1 cellular context compared by ENCODE assay signal in the genomic region with DNA sequence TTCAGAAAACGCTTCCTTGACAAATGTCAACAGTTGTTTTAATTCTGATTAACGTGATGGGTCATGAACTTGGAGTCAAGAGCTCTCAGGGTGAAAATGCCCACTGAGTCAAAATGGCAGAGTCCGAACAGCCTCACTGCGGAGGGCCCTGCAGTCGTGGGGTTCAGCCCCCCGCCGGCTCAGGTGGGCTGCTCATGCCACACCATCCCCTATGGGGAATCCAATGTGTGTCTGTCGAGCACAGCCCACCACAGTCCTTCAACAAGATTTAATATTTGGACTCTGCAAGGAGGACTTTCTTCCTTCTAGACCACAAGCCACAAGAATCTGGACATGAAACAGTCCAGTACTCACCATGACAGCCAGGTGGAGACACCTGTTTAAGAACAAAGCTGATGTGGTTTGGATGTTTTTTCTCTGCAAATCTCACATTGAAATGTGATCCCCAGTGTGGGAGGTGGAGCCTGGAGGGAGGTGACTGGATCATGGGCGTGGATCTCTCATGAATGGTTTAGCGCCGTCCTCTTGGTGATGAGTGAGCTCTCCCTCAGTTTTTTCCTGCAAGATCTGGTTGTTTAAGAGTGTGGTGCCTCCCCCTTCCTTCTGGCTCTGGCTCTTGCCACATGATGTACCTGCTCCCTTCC.
TF ChIP-seq lines count a peak whose summit lies in the region.

No MANE protein-coding gene starts in this region.

TF ChIP-seq in HCT116, 20 proteins besides CTCF, POLR2A, EP300 and RAD21 (continued from another document):
- TF ChIP-seq, protein P1, sequence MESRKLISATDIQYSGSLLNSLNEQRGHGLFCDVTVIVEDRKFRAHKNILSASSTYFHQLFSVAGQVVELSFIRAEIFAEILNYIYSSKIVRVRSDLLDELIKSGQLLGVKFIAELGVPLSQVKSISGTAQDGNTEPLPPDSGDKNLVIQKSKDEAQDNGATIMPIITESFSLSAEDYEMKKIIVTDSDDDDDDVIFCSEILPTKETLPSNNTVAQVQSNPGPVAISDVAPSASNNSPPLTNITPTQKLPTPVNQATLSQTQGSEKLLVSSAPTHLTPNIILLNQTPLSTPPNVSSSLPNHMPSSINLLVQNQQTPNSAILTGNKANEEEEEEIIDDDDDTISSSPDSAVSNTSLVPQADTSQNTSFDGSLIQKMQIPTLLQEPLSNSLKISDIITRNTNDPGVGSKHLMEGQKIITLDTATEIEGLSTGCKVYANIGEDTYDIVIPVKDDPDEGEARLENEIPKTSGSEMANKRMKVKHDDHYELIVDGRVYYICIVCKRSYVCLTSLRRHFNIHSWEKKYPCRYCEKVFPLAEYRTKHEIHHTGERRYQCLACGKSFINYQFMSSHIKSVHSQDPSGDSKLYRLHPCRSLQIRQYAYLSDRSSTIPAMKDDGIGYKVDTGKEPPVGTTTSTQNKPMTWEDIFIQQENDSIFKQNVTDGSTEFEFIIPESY (IDR thresholded peaks at IDR 0.05; ENCODE audit: extremely low read depth, insufficient replicate concordance, low read length), result no peak
- TF ChIP-seq SRF (IDR thresholded peaks at IDR 0.05; ENCODE audit: low read depth), result no peak; the same call in 1 of the 2 replicates
- TF ChIP-seq EZH2 (IDR thresholded peaks at IDR 0.05), result no peak
